8 cellular contexts compared by ENCODE assay signal in genomic region chr1:33127001-33127823, GRCh38. TPM values are rescaled to one million over a fixed set of nuclear protein-coding genes. Genes with fewer than 3 reads are reported as not detected.
DNase-seq lines count a peak whose midpoint lies in the region; ATAC-seq and TF ChIP-seq lines count a peak whose summit lies in the region.

No MANE protein-coding gene starts in this region.

- ATAC-seq in HG03432 (IDR thresholded peaks at IDR 0.05; ENCODE audit: unreplicated experiment) = peak; percentile 93

- DNase-seq in BE2C = peak; percentile 94
- DNase-seq in NCI-H460 (ENCODE audit: extremely low read depth, low read depth) = peak; percentile 96
- DNase-seq in activated CD4-positive, alpha-beta T cell treated with anti-CD3 and anti-CD28 coated beads for 24 hours (ENCODE audit: low read depth in 2 of 2) = peak; percentile 96 to 98
- DNase-seq in choroid plexus epithelial cell (ENCODE audit: low read depth) = peak; percentile 100
- peak; percentile 95 for DNase-seq in kidney epithelial cell (ENCODE audit: low read depth)
- DNase-seq in stimulated activated CD4-positive, alpha-beta T cell treated with anti-CD3 and anti-CD28 coated beads, Interleukin-15, amount 100 ng/mL, for 48 hours (ENCODE audit: low read depth in 2 of 2) = peak; percentile 99

- TF ChIP-seq CTCF in BE2C (IDR thresholded peaks at IDR 0.05; ENCODE audit: low read depth, low read length) (peak; percentile 75), choroid plexus epithelial cell (conservative IDR thresholded peaks at IDR 0.05; ENCODE audit: low read depth, low read length) (peak; percentile 97), kidney epithelial cell (IDR thresholded peaks at IDR 0.05; ENCODE audit: insufficient read depth, low read length, poor library complexity, severe bottlenecking) (peak; percentile 96)

- H3K4me3 ChIP-seq in BE2C (ENCODE audit: low read depth, low read length) (peak overlapping the region; percentile 95), choroid plexus epithelial cell (ENCODE audit: low read depth, low read length) (peak overlapping the region; percentile 67), kidney epithelial cell (ENCODE audit: low read depth, low read length) (peak overlapping the region; percentile 84)

- no peaks in the 10 kb centered on the region for H3K27me3 ChIP-seq in BE2C
- no peaks in the 10 kb centered on the region for H3K27me3 ChIP-seq in kidney epithelial cell (ENCODE audit: control insufficient read depth, insufficient read depth, low read length)

- no peaks in the 10 kb centered on the region for H3K4me1 ChIP-seq in BE2C

- no peaks in the 10 kb centered on the region for H3K9me3 ChIP-seq in BE2C

- peak; percentile 92 for TF ChIP-seq POLR2A in GM19099 (IDR thresholded peaks at IDR 0.05; ENCODE audit: extremely low read depth, insufficient read length, low read depth)

- H3K36me3 ChIP-seq in BE2C (no peaks in the 10 kb centered on the region), kidney epithelial cell (ENCODE audit: control insufficient read depth, insufficient read depth, low read length) (no peaks in the 10 kb centered on the region)

RNA-seq across cellular contexts. Expression of gene AZIN2, which starts 46.3 kb away (rescaled TPM):
- not detected for polyA plus RNA-seq in BE2C (2012; ENCODE audit: insufficient read depth, insufficient read length, low read depth)
- 1.6 and 2.4 TPM in 2 replicates for total RNA-seq in NCI-H460 (2014; rRNA removed; shearing (Covaris generic))
- 1.4 and 4.0 TPM in 2 replicates for polyA plus RNA-seq in NCI-H460 (2014; cell fraction: nucleus; rRNA removed)
- total RNA-seq in kidney epithelial cell = 2.8 and 4.0 TPM in 2 replicates

RNA-seq across cellular contexts. Expression of gene TRIM62, which starts 54.6 kb away (rescaled TPM):
- 13.3 TPM for polyA plus RNA-seq in BE2C (2012; ENCODE audit: insufficient read depth, insufficient read length, low read depth)
- total RNA-seq in NCI-H460 (2014; rRNA removed; shearing (Covaris generic)) = 0.37 and 0.95 TPM in 2 replicates
- 1.0 and 3.6 TPM in 2 replicates for polyA plus RNA-seq in NCI-H460 (2014; cell fraction: nucleus; rRNA removed)
- total RNA-seq in kidney epithelial cell = 4.8 and 7.0 TPM in 2 replicates

Comparison
In these comparisons a context has a peak if more than half of its experiments do, and no peak if none do; other contexts are left out.
1. Peak in every context shown above with its lines: DNase-seq, ATAC-seq and H3K4me3 ChIP-seq.